ENCODE assay signal across 1 cellular context in the genomic region with DNA sequence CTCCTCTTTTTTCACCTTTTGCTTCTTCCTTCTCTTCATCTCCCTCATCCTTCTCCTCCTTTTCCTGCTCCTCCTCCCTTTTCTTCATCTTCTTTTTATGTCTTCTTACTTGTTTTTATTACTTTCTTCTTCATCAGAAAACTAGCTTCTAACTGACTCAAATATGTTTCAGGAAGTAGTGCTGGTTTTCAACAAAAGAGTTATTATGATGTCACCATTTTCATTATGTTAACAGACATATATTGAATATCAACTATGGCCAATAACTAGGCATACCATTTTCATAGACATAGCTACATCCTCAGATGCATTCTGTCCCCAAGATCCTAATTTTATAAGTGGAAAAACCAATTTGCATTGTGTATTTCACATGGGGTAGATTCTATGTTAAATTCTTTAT.
TF ChIP-seq lines count a peak whose summit lies in the region.

No MANE protein-coding gene starts in this region.

TF ChIP-seq in A549, 52 proteins besides CTCF, POLR2A, EP300 and RAD21 (continued from another document):
- TF ChIP-seq REST (IDR thresholded peaks at IDR 0.05) (no peak), MAX (IDR thresholded peaks at IDR 0.05) (no peak), NFE2L2 (conservative IDR thresholded peaks at IDR 0.05; ENCODE audit: low read length) (no peak), CHD2 (IDR thresholded peaks at IDR 0.05; ENCODE audit: low read length, partially characterized antibody) (no peak), KDM5A (IDR thresholded peaks at IDR 0.05) (no peak), EHF (CRISPR knock-in tag; IDR thresholded peaks at IDR 0.05) (no peak), HDAC2 (IDR thresholded peaks at IDR 0.05) (no peak), MAZ (IDR thresholded peaks at IDR 0.05; ENCODE audit: borderline replicate concordance, low read depth, low read length) (no peak), USF2 (IDR thresholded peaks at IDR 0.05) (no peak), NR3C1 (IDR thresholded peaks at IDR 0.05) (no peak)
- TF ChIP-seq, protein P1, sequence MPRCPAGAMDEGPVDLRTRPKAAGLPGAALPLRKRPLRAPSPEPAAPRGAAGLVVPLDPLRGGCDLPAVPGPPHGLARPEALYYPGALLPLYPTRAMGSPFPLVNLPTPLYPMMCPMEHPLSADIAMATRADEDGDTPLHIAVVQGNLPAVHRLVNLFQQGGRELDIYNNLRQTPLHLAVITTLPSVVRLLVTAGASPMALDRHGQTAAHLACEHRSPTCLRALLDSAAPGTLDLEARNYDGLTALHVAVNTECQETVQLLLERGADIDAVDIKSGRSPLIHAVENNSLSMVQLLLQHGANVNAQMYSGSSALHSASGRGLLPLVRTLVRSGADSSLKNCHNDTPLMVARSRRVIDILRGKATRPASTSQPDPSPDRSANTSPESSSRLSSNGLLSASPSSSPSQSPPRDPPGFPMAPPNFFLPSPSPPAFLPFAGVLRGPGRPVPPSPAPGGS (IDR thresholded peaks at IDR 0.05), result no peak
